ENCODE assay signal across 16 cellular contexts in the genomic region with DNA sequence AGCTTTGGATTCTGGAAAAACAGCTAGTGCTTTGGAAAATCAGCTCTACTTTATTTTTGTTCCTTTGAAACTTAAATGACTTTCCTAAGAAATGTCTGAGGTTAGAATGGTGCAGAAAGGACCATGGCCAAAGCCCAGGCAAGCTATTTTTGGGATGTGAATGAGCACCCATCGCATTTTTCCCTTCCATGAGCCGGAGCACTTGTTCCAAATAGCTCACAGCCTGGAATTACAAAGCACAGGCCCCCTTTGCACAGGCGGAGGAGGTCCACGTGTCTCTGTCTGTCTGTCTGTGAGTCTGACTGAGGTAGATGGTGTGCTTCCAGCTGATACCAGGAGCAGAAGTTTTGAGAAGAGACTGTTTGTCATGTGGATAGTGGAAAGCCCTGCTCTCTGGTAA. TPM values are rescaled to one million over a fixed set of nuclear protein-coding genes. Genes with fewer than 3 reads are reported as not detected.
DNase-seq lines count a peak whose midpoint lies in the region; ATAC-seq and TF ChIP-seq lines count a peak whose summit lies in the region.
"Had no signal": no experiment of that assay in that cellular context is flagged by ENCODE, and none has a peak within 500 bp of the region (broad histone marks: within the 10 kb centered on the region; RNA-seq: fewer than 3 reads in every experiment).

No MANE protein-coding gene starts in this region.

- no peak for TF ChIP-seq EP300 in sigmoid colon (IDR thresholded peaks at IDR 0.05)

- CTCF ChIA-PET in PC-3 (lab: Charles Lee) = no interaction called here

- POLR2A ChIA-PET in PC-3 (lab: Charles Lee; ENCODE audit: unreplicated experiment) = no interaction called here

- BruUV-seq in PC-3 (replicated peaks; lab: Mats Ljungman, UMichigan) = no TSS peak

- H3K9ac ChIP-seq in PC-3 (ENCODE audit: low read length) = no peak overlapping the region

- H4K20me1 ChIP-seq in PC-3 (ENCODE audit: low read length) = no peaks in the 10 kb centered on the region

- H3K27me3 ChIP-seq in left ventricle myocardium inferior (ENCODE audit: low read depth) = no peaks in the 10 kb centered on the region
- H3K27me3 ChIP-seq in sigmoid colon = no peaks in the 10 kb centered on the region
- no peaks in the 10 kb centered on the region for H3K27me3 ChIP-seq in PC-3 (ENCODE audit: low read length)

- no peak overlapping the region for H3K4me2 ChIP-seq in PC-3 (ENCODE audit: low read length)

- peaks cover 12% of the 10 kb centered on the region for H3K36me3 ChIP-seq in left ventricle myocardium inferior
- H3K36me3 ChIP-seq in sigmoid colon = peaks cover 0 to 7% (median 0%) of the 10 kb centered on the region in 4 donors
- H3K36me3 ChIP-seq in PC-3 (ENCODE audit: low read depth, low read length) = peaks cover 22% of the 10 kb centered on the region; the same call in 1 of the 2 replicates

- intact Hi-C loops in Right ventricle myocardium inferior (cut with DNase I) = loop anchor here (5.0 kb wide), 2 partner anchors 59 to 76 kb away; no protein-coding TSS in a partner anchor
- intact Hi-C loops in cardiac septum (cut with DNase I) = loop anchor here (5.0 kb wide), 2 partner anchors 61 to 74 kb away; no protein-coding TSS in a partner anchor
- intact Hi-C loops in left ventricle myocardium inferior (cut with micrococcal nuclease) = no loop called here
- intact Hi-C loops in sigmoid colon (cut with DNase I) = loop anchor here (5.0 kb wide), 2 partner anchors 49 to 94 kb away; a partner anchor contains a TSS
- intact Hi-C loops in PC-3 (cut with micrococcal nuclease) = loop anchor here (5.0 kb wide), 2 partner anchors 49 to 74 kb away; a partner anchor contains a TSS

- ATAC-seq in Right ventricle myocardium inferior (peak; percentile 11), PC-3 (no peak), HG03469 (IDR thresholded peaks at IDR 0.05; ENCODE audit: unreplicated experiment) (no peak)
- ATAC-seq: activated CD8-positive, alpha-beta T cell treated with anti-CD3 and anti-CD28 coated beads, Interleukin-2, amount 10 ng/mL, durations not matched to agents 7 days and 5 days; HepG2; natural killer cell treated with Interleukin-12 subunit alpha and Interleukin-12 subunit beta and Interleukin-15 and Interleukin-18, amount 100 ng/mL, for 72 hours had no signal

- H3K79me2 ChIP-seq in PC-3 (ENCODE audit: low read length) = peaks cover 36% of the 10 kb centered on the region

- DNase-seq in Right ventricle myocardium inferior (ENCODE audit: missing footprints) (no peak), cardiac septum (ENCODE audit: low spot score) (no peak), left ventricle myocardium inferior (no peak), sigmoid colon (no peak), GM13976 (ENCODE audit: low spot score) (no peak), PC-3 (no peak)
- DNase-seq in activated CD8-positive, alpha-beta memory T cell treated with anti-CD3 and anti-CD28 coated beads for 24 hours = no peak
- DNase-seq: ACHN; activated CD8-positive, alpha-beta T cell treated with anti-CD3 and anti-CD28 coated beads, Interleukin-2, amount 10 ng/mL, durations not matched to agents 7 days and 5 days; cortex of kidney; immature natural killer cell; NCI-H446; OCI-M1 had no signal

- in situ Hi-C loops in GM13976 (cut with MboI; ENCODE audit: low sequenced_read_pairs, unreplicated experiment) = no loop called here

- H3K9me3 ChIP-seq in left ventricle myocardium inferior (replicated peaks) (no peaks in the 10 kb centered on the region), sigmoid colon (no peaks in the 10 kb centered on the region), PC-3 (ENCODE audit: low read length) (no peaks in the 10 kb centered on the region)

- no peak for TF ChIP-seq POLR2A in sigmoid colon (IDR thresholded peaks at IDR 0.05)

- H3K4me3 ChIP-seq in left ventricle myocardium inferior (peak overlapping the region; percentile 8), sigmoid colon (no peak overlapping the region), PC-3 (ENCODE audit: low read length) (no peak overlapping the region)

- H3K4me1 ChIP-seq in left ventricle myocardium inferior (peaks cover 97% of the 10 kb centered on the region), sigmoid colon (peaks cover 3 to 100% (median 96%) of the 10 kb centered on the region in 4 donors), PC-3 (ENCODE audit: insufficient read depth, low read length) (peaks cover 58% of the 10 kb centered on the region)

- peak overlapping the region; percentile 93 for H3K27ac ChIP-seq in left ventricle myocardium inferior (replicated peaks)
- peak overlapping the region; percentile 83 to 96 (median 94) for H3K27ac ChIP-seq in sigmoid colon
- H3K27ac ChIP-seq in PC-3 (ENCODE audit: low read length) = no peak overlapping the region

- TF ChIP-seq CTCF in left ventricle myocardium inferior (IDR thresholded peaks at IDR 0.05; ENCODE audit: borderline replicate concordance) (no peak), sigmoid colon (IDR thresholded peaks at IDR 0.05) (no peak), GM13976 (IDR thresholded peaks at IDR 0.05; ENCODE audit: borderline replicate concordance, control extremely low read depth, extremely low read depth, insufficient read depth, missing control alignments) (no peak), PC-3 (conservative IDR thresholded peaks at IDR 0.05; ENCODE audit: low read depth, low read length) (no peak)

- peaks cover 6% of the 10 kb centered on the region for H3F3A ChIP-seq in PC-3 (ENCODE audit: low read length, unreplicated experiment)

- WGBS in sigmoid colon, 2 donors = 84 to 91% methylated on average over 4 of the region's 4 CpGs

- H3K9me2 ChIP-seq in PC-3 (replicated peaks; ENCODE audit: low read length) = no peaks in the 10 kb centered on the region

- no peak overlapping the region for H2AFZ ChIP-seq in PC-3 (ENCODE audit: low read length)

RNA-seq across cellular contexts. Expression of a gene that starts 50.7 kb away (rescaled TPM):
- total RNA-seq in Right ventricle myocardium inferior (42.0 TPM), cardiac septum (98.7 TPM), left ventricle myocardium inferior (85.0 TPM), sigmoid colon (100 to 1,000 TPM; 115 to 145 (median 130) TPM), PC-3 (2014; rRNA removed) (50.1 and 62.9 TPM in 2 replicates)
- polyA plus RNA-seq in sigmoid colon = 10 to 100 TPM; 36.6 to 92.2 (median 91.1) TPM
